ENCODE assay signal across 22 cellular contexts in genomic region chr19:6471076-6471475, GRCh38. TPM values are rescaled to one million over a fixed set of nuclear protein-coding genes. Genes with fewer than 3 reads are reported as not detected.
A peak's percentile ranks its signal among the peaks of the same experiment; 100 is the strongest.
DNase-seq lines count a peak whose midpoint lies in the region; ATAC-seq and TF ChIP-seq lines count a peak whose summit lies in the region.
"Had no signal": no experiment of that assay in that cellular context is flagged by ENCODE, and none has a peak within 500 bp of the region (broad histone marks: within the 10 kb centered on the region; RNA-seq: fewer than 3 reads in every experiment).

No MANE protein-coding gene starts in this region.

- peak overlapping the region; percentile 20 for H3K27ac ChIP-seq in HUES48 (ENCODE audit: low read depth, low read length)
- no peak overlapping the region for H3K27ac ChIP-seq in endodermal cell (ENCODE audit: low read depth, low read length)
- no peak overlapping the region for H3K27ac ChIP-seq in osteoblast (ENCODE audit: low read depth, low read length)
- no peak overlapping the region for H3K27ac ChIP-seq in MM.1S (ENCODE audit: low read length)
- H3K27ac ChIP-seq: GM23248 had no signal

- H3K9ac ChIP-seq in HUES48 (ENCODE audit: low read depth, low read length) = no peak overlapping the region
- no peak overlapping the region for H3K9ac ChIP-seq in endodermal cell (ENCODE audit: extremely low read depth, low read length, poor library complexity, severe bottlenecking)
- H3K9ac ChIP-seq in MM.1S (ENCODE audit: low read length) = no peak overlapping the region
- H3K9ac ChIP-seq: GM23248 had no signal

- H3K36me3 ChIP-seq in H7 (replicated peaks; ENCODE audit: control insufficient read depth, insufficient read depth, low read length) = peaks cover 4% of the 10 kb centered on the region
- H3K36me3 ChIP-seq in HUES48 (ENCODE audit: control insufficient read depth, insufficient read depth, low read length) = peaks cover 13% of the 10 kb centered on the region
- H3K36me3 ChIP-seq in endodermal cell (ENCODE audit: control insufficient read depth, insufficient read depth, low read length) = peaks cover 10% of the 10 kb centered on the region
- H3K36me3 ChIP-seq in osteoblast (ENCODE audit: insufficient read depth, low read length) = no peaks in the 10 kb centered on the region
- H3K36me3 ChIP-seq in MM.1S (replicated peaks; ENCODE audit: insufficient read depth, low read length) = no peaks in the 10 kb centered on the region

- H3K9me3 ChIP-seq in HUES48 (ENCODE audit: control insufficient read depth, insufficient read depth, low read length) = no peaks in the 10 kb centered on the region
- no peaks in the 10 kb centered on the region for H3K9me3 ChIP-seq in endodermal cell (ENCODE audit: control insufficient read depth, low read length)
- no peaks in the 10 kb centered on the region for H3K9me3 ChIP-seq in osteoblast (ENCODE audit: low read depth, low read length)
- no peaks in the 10 kb centered on the region for H3K9me3 ChIP-seq in MM.1S (replicated peaks; ENCODE audit: insufficient read depth, low read length)

- H2AFZ ChIP-seq in osteoblast (ENCODE audit: low read length) (no peak overlapping the region), MM.1S (ENCODE audit: low read length) (no peak overlapping the region)
- H2AFZ ChIP-seq: GM23248 had no signal

- peak overlapping the region; percentile 22 for H3K4me3 Mint-ChIP-seq in endodermal cell
- H3K4me3 Mint-ChIP-seq: CD4-positive, alpha-beta memory T cell had no signal

- H3K27me3 Mint-ChIP-seq in endodermal cell (ENCODE audit: insufficient read depth) = peaks cover 20% of the 10 kb centered on the region
- H3K27me3 Mint-ChIP-seq: CD4-positive, alpha-beta memory T cell had no signal

- H4K20me1 ChIP-seq in osteoblast (ENCODE audit: insufficient read depth, low read length) (no peaks in the 10 kb centered on the region), MM.1S (ENCODE audit: insufficient read depth, low read length) (no peaks in the 10 kb centered on the region)

- 55 to 77% methylated on average over 6 to 14 of the region's 14 CpGs for WGBS in endodermal cell (ENCODE audit: insufficient coverage in 1 of 2, insufficient read length in 1 of 2), 2 experiments

- peaks cover 29% of the 10 kb centered on the region for H3K36me3 Mint-ChIP-seq in endodermal cell (ENCODE audit: low read depth)

- H3K9me2 ChIP-seq in MM.1S (replicated peaks; ENCODE audit: insufficient read depth, low read length) = no peaks in the 10 kb centered on the region

- no peaks in the 10 kb centered on the region for H3F3A ChIP-seq in MM.1S (ENCODE audit: insufficient read depth, low read length)

- peaks cover 16% of the 10 kb centered on the region for H3K27me3 ChIP-seq in H7 (ENCODE audit: control insufficient read depth, insufficient read depth, low read length)
- peaks cover 15% of the 10 kb centered on the region for H3K27me3 ChIP-seq in HUES48 (ENCODE audit: control insufficient read depth, insufficient read depth, low read length)
- peaks cover 14% of the 10 kb centered on the region for H3K27me3 ChIP-seq in endodermal cell (ENCODE audit: control insufficient read depth, insufficient read depth, low read length, poor library complexity, severe bottlenecking)
- peaks cover 13% of the 10 kb centered on the region for H3K27me3 ChIP-seq in osteoblast (ENCODE audit: insufficient read depth, low read length)
- no peaks in the 10 kb centered on the region for H3K27me3 ChIP-seq in MM.1S (replicated peaks; ENCODE audit: insufficient read depth, low read length)

- H3K4me1 ChIP-seq in HUES48 (ENCODE audit: control insufficient read depth, insufficient read depth, low read length) (no peaks in the 10 kb centered on the region; the same call in 1 of the 2 replicates), endodermal cell (ENCODE audit: control insufficient read depth, insufficient read depth, low read length) (no peaks in the 10 kb centered on the region), osteoblast (ENCODE audit: insufficient read depth, low read length) (no peaks in the 10 kb centered on the region), MM.1S (ENCODE audit: low read length) (no peaks in the 10 kb centered on the region)

- DNase-seq in H7 = peak; percentile 47
- peak; percentile 76 for DNase-seq in endodermal cell
- peak; percentile 34 for DNase-seq in osteoblast (ENCODE audit: insufficient read length, low spot score, missing footprints)
- no peak for DNase-seq in MM.1S
- DNase-seq: C1 segment of cervical spinal cord; Calu3; CD4-positive, alpha-beta memory T cell; COR-L47; DMS53; DMS79 treated with DMSO at 0.1 percent for 48 hours; GF-D8; GM23248; HCEC 1CT had no signal

- H3K9me3 Mint-ChIP-seq in endodermal cell = no peaks in the 10 kb centered on the region
- H3K9me3 Mint-ChIP-seq: CD4-positive, alpha-beta memory T cell had no signal

- H3K4me1 Mint-ChIP-seq in endodermal cell = peaks cover 25% of the 10 kb centered on the region

- ATAC-seq in GM21717 (IDR thresholded peaks at IDR 0.05; ENCODE audit: unreplicated experiment) (no peak), HG02571 (IDR thresholded peaks at IDR 0.05; ENCODE audit: unreplicated experiment) (no peak)

- TF ChIP-seq CTCF in endodermal cell (conservative IDR thresholded peaks at IDR 0.05) = no peak
- no peak for TF ChIP-seq CTCF in osteoblast (IDR thresholded peaks at IDR 0.05; ENCODE audit: extremely low read depth, low read depth, low read length)
- no peak for TF ChIP-seq CTCF in MM.1S (IDR thresholded peaks at IDR 0.05; ENCODE audit: low read length)

- no peak overlapping the region for H3K4me3 ChIP-seq in H7 (ENCODE audit: insufficient read depth, low read depth, low read length)
- no peak overlapping the region for H3K4me3 ChIP-seq in HUES48 (ENCODE audit: low read depth, low read length)
- no peak overlapping the region for H3K4me3 ChIP-seq in endodermal cell (ENCODE audit: low read length)
- H3K4me3 ChIP-seq in osteoblast (ENCODE audit: insufficient read depth, low read length) = no peak overlapping the region
- H3K4me3 ChIP-seq in MM.1S (ENCODE audit: low read length) = no peak overlapping the region
- H3K4me3 ChIP-seq: GM23248 had no signal

- peak overlapping the region; percentile 82 for H3K27ac Mint-ChIP-seq in endodermal cell

- H3K79me2 ChIP-seq in osteoblast (ENCODE audit: insufficient read depth, low read length) = no peaks in the 10 kb centered on the region
- no peaks in the 10 kb centered on the region for H3K79me2 ChIP-seq in MM.1S (ENCODE audit: low read length)

- H3K4me2 ChIP-seq in osteoblast (ENCODE audit: insufficient read depth, low read length) (no peak overlapping the region), MM.1S (ENCODE audit: low read depth, low read length) (no peak overlapping the region)

RNA-seq across cellular contexts. Expression of gene CRB3, which starts 7.0 kb away (rescaled TPM):
- 4.9 and 5.5 TPM in 2 replicates for total RNA-seq in H7 (2014; rRNA removed; shearing (Covaris generic))
- total RNA-seq in endodermal cell (10 to 100 TPM; 46.4 to 50.9 TPM), osteoblast (not detected in 2 replicates)
- 5.0 TPM for polyA plus RNA-seq in endodermal cell (2013, experiment 1 of 2)
- 4.1 TPM for polyA plus RNA-seq in endodermal cell (2013, experiment 2 of 2)
- total RNA-seq: A172, A673, Daoy, G401, GM23248, H4 had no signal
- polyA plus RNA-seq: BJ, GM23248 had no signal

RNA-seq across cellular contexts. Expression of gene DENND1C, which starts 10.5 kb away (rescaled TPM):
- 0.59 and 1.1 TPM in 2 replicates for total RNA-seq in H7 (2014; rRNA removed; shearing (Covaris generic))
- total RNA-seq in endodermal cell (1 to 10 TPM; 1.7 to 2.1 TPM), osteoblast (not detected in 2 replicates)
- 0.75 TPM for polyA plus RNA-seq in endodermal cell (2013, experiment 1 of 2)
- polyA plus RNA-seq in endodermal cell (2013, experiment 2 of 2) = 0.79 TPM
- total RNA-seq: A172, Calu3, Daoy, G401, GM23248 had no signal
- polyA plus RNA-seq: GM23248 had no signal

RNA-seq across cellular contexts. Expression of gene SLC25A23, which starts 11.5 kb away (rescaled TPM):
- total RNA-seq in H7 (2014; rRNA removed; shearing (Covaris generic)) = 25.9 and 31.6 TPM in 2 replicates
- total RNA-seq in endodermal cell (10 to 100 TPM; 34.9 to 39.5 TPM), osteoblast (22.8 and 23.6 TPM in 2 replicates)
- 47.3 TPM for polyA plus RNA-seq in endodermal cell (2013, experiment 1 of 2)
- polyA plus RNA-seq in endodermal cell (2013, experiment 2 of 2) = 45.8 TPM

RNA-seq across cellular contexts. Expression of gene TUBB4A, which starts 31.0 kb away (rescaled TPM):
- 1.4 and 2.9 TPM in 2 replicates for total RNA-seq in H7 (2014; rRNA removed; shearing (Covaris generic))
- total RNA-seq in endodermal cell (1 to 10 TPM; 5.2 to 7.5 TPM), osteoblast (not detected in 2 replicates)
- polyA plus RNA-seq in endodermal cell (2013, experiment 1 of 2) = 14.0 TPM
- 9.9 TPM for polyA plus RNA-seq in endodermal cell (2013, experiment 2 of 2)
- total RNA-seq: GM23248 had no signal
- polyA plus RNA-seq: BJ, GM23248 had no signal

RNA-seq across cellular contexts. Expression of gene SLC25A41, which starts 37.5 kb away (rescaled TPM):
- 0.11 and 1.2 TPM in 2 replicates for total RNA-seq in H7 (2014; rRNA removed; shearing (Covaris generic))
- under 1 TPM in 1 of 2 donors, not detected in 1; 0.46 TPM for total RNA-seq in endodermal cell
- 0.85 TPM for polyA plus RNA-seq in endodermal cell (2013, experiment 1 of 2)
- 0.54 TPM for polyA plus RNA-seq in endodermal cell (2013, experiment 2 of 2)
- total RNA-seq in osteoblast = not detected in 2 replicates
- total RNA-seq: CD4-positive, alpha-beta memory T cell; Daoy; GM23248; H4 had no signal
- polyA plus RNA-seq: CD4-positive, alpha-beta memory T cell; GM23248 had no signal
